Comparison of ENCODE assay signal across 8 cellular contexts in the genomic region with DNA sequence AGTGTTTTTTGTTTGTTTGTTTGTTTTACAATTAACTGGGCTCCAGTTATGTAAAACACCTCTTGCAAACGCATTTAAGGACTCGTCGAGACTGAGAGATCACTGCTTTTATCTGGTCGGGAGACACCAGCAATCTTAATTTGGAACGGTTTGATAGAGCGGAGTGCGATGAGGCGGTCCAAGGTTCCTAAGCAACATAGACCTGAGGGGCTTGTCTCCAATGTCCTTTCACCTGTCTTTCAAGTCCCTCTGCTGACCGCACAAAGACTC. TPM values are rescaled to one million over a fixed set of nuclear protein-coding genes. Genes with fewer than 3 reads are reported as not detected.
DNase-seq lines count a peak whose midpoint lies in the region; ATAC-seq and TF ChIP-seq lines count a peak whose summit lies in the region.

No MANE protein-coding gene starts in this region.

- H3K4me3 ChIP-seq in AG04450 (ENCODE audit: low read depth, low read length) (peak overlapping the region; percentile 94), HEK293 (ENCODE audit: low read depth, low read length) (peak overlapping the region; percentile 92), brain microvascular endothelial cell (ENCODE audit: low read depth, low read length) (peak overlapping the region; percentile 87), mucosa of rectum (ENCODE audit: low read length in 2 of 2) (peak overlapping the region; percentile 93 to 99)

- H3K27ac ChIP-seq in AG04450 (ENCODE audit: low read depth, low read length) (peak overlapping the region; percentile 87), HEK293 (ENCODE audit: extremely low read depth, low read depth, low read length) (peak overlapping the region; percentile 75), brain microvascular endothelial cell (peak overlapping the region; percentile 79), mucosa of rectum (ENCODE audit: low read depth in 2 of 2, low read length in 2 of 2) (peak overlapping the region; percentile 93 to 95)

- H3K36me3 ChIP-seq in HEK293 (ENCODE audit: control insufficient read depth in 2 of 2, insufficient read depth in 1 of 2, low read length in 2 of 2) (no peaks in the 10 kb centered on the region), brain microvascular endothelial cell (replicated peaks) (no peaks in the 10 kb centered on the region), mucosa of rectum (ENCODE audit: control insufficient read depth in 2 of 2, insufficient read depth in 2 of 2, low read length in 2 of 2) (no peaks in the 10 kb centered on the region)

- no peak for TF ChIP-seq CTCF in AG04450 (IDR thresholded peaks at IDR 0.05; ENCODE audit: low read depth, low read length)
- TF ChIP-seq CTCF in HEK293 (tag by site-specific recombination; IDR thresholded peaks at IDR 0.05) = no peak
- TF ChIP-seq CTCF in brain microvascular endothelial cell (IDR thresholded peaks at IDR 0.05; ENCODE audit: low read depth, low read length, missing control alignments) = no peak

- H3K9ac ChIP-seq in mucosa of rectum (ENCODE audit: low read depth in 1 of 2, low read length in 2 of 2) = peak overlapping the region; percentile 81 to 97

- POLR2A ChIA-PET in AG04450 (lab: Yijun Ruan, JAX) (interaction anchor here (0.5 to 1.2 kb wide), 5 partner anchors 10 to 975 kb away, joined by 3 to 4 read pairs (median 3); partner anchors contain the start of genes HADHA and HADHB), HEK293 (lab: Yijun Ruan, JAX) (interaction anchor here (0.9 to 2.2 kb wide), 15 partner anchors 9 to 302 kb away, joined by 3 to 20 read pairs (median 5); partner anchors contain the start of genes DRC1, HADHA and HADHB)

- H3K9me3 ChIP-seq in AG04450 (ENCODE audit: control insufficient read depth, insufficient read depth, low read length) = no peaks in the 10 kb centered on the region
- no peaks in the 10 kb centered on the region for H3K9me3 ChIP-seq in HEK293 (ENCODE audit: control insufficient read depth, insufficient read depth, low read depth, low read length)
- no peaks in the 10 kb centered on the region for H3K9me3 ChIP-seq in mucosa of rectum (ENCODE audit: control insufficient read depth in 2 of 2, low read length in 2 of 2)

- CTCF ChIA-PET in AG04450 (lab: Charles Lee) (interaction anchor here (2.7 kb wide), 1 partner anchor 14 kb away, joined by 12 read pairs; no protein-coding TSS in a partner anchor), HEK293 (lab: Yijun Ruan, JAX) (interaction anchor here (0.6 to 2.4 kb wide), 7 partner anchors 10 to 285 kb away, joined by 3 to 8 read pairs (median 4); no protein-coding TSS in a partner anchor)

- H3K27me3 ChIP-seq in AG04450 (ENCODE audit: control insufficient read depth, insufficient read depth, low read length) (no peaks in the 10 kb centered on the region), brain microvascular endothelial cell (replicated peaks) (no peaks in the 10 kb centered on the region), mucosa of rectum (ENCODE audit: control insufficient read depth in 2 of 2, insufficient read depth in 2 of 2, low read length in 2 of 2) (no peaks in the 10 kb centered on the region)

- no peak for ATAC-seq in GM19035 (IDR thresholded peaks at IDR 0.05; ENCODE audit: unreplicated experiment)

- H3K4me1 ChIP-seq in HEK293 (ENCODE audit: control insufficient read depth, insufficient read depth, low read length) (no peaks in the 10 kb centered on the region; the same call in 1 of the 2 replicates), mucosa of rectum (ENCODE audit: control insufficient read depth in 2 of 2, insufficient read depth in 2 of 2, low read length in 2 of 2) (peaks cover 16 to 22% of the 10 kb centered on the region in 2 donors)

- DNase-seq in AG04450 (ENCODE audit: low read depth, low spot score) (no peak), brain microvascular endothelial cell (no peak), superior temporal gyrus (ENCODE audit: extremely low spot score) (no peak), GOT3 (lab: John Stamatoyannopoulos, UW) (no peak), hypothalamus (lab: John Stamatoyannopoulos, UW) (no peak)

- in situ Hi-C loops in brain microvascular endothelial cell (cut with HindIII; ENCODE audit: low pct_ligation_motif_present, low sequenced_read_pairs) = no loop called here

TF ChIP-seq in HEK293, 187 proteins besides CTCF, POLR2A, EP300 and RAD21:
- TF ChIP-seq, protein P1, sequence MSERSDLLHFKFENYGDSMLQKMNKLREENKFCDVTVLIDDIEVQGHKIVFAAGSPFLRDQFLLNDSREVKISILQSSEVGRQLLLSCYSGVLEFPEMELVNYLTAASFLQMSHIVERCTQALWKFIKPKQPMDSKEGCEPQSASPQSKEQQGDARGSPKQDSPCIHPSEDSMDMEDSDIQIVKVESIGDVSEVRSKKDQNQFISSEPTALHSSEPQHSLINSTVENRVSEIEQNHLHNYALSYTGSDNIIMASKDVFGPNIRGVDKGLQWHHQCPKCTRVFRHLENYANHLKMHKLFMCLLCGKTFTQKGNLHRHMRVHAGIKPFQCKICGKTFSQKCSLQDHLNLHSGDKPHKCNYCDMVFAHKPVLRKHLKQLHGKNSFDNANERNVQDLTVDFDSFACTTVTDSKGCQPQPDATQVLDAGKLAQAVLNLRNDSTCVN (tag by site-specific recombination; optimal IDR thresholded peaks at IDR 0.05) = no peak
- TF ChIP-seq GFI1B (tag by site-specific recombination; IDR thresholded peaks at IDR 0.05) = no peak
- no peak for TF ChIP-seq OVOL3 (tag by site-specific recombination; IDR thresholded peaks at IDR 0.05)
- TF ChIP-seq ZNF140 (tag by site-specific recombination; IDR thresholded peaks at IDR 0.05) = no peak
- TF ChIP-seq ZNF529 (tag by site-specific recombination; IDR thresholded peaks at IDR 0.05; ENCODE audit: insufficient replicate concordance) = no peak
- no peak for TF ChIP-seq ZNF223 (tag by site-specific recombination; IDR thresholded peaks at IDR 0.05)
- TF ChIP-seq ZSCAN30 (tag by site-specific recombination; IDR thresholded peaks at IDR 0.05) = no peak
- TF ChIP-seq ZNF274 (IDR thresholded peaks at IDR 0.05; ENCODE audit: low read length) = no peak
- TF ChIP-seq ZNF274 (tag by site-specific recombination; IDR thresholded peaks at IDR 0.05; ENCODE audit: borderline replicate concordance) = no peak
- no peak for TF ChIP-seq BCL6B (tag by site-specific recombination; IDR thresholded peaks at IDR 0.05)
- no peak for TF ChIP-seq ZNF510 (tag by site-specific recombination; IDR thresholded peaks at IDR 0.05; ENCODE audit: insufficient replicate concordance)
- TF ChIP-seq ZFHX2 (tag by site-specific recombination; conservative IDR thresholded peaks at IDR 0.05) = no peak
- no peak for TF ChIP-seq ZIC2 (tag by site-specific recombination; IDR thresholded peaks at IDR 0.05)
- TF ChIP-seq, protein P2, sequence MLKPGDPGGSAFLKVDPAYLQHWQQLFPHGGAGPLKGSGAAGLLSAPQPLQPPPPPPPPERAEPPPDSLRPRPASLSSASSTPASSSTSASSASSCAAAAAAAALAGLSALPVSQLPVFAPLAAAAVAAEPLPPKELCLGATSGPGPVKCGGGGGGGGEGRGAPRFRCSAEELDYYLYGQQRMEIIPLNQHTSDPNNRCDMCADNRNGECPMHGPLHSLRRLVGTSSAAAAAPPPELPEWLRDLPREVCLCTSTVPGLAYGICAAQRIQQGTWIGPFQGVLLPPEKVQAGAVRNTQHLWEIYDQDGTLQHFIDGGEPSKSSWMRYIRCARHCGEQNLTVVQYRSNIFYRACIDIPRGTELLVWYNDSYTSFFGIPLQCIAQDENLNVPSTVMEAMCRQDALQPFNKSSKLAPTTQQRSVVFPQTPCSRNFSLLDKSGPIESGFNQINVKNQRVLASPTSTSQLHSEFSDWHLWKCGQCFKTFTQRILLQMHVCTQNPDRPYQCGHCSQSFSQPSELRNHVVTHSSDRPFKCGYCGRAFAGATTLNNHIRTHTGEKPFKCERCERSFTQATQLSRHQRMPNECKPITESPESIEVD (tag by site-specific recombination; IDR thresholded peaks at IDR 0.05) = no peak
- TF ChIP-seq ZNF623 (tag by site-specific recombination; IDR thresholded peaks at IDR 0.05) = no peak
- no peak for TF ChIP-seq ZNF426 (tag by site-specific recombination; IDR thresholded peaks at IDR 0.05)
- TF ChIP-seq BCL11A (tag by site-specific recombination; IDR thresholded peaks at IDR 0.05; ENCODE audit: low read depth) = no peak
- TF ChIP-seq ZNF416 (tag by site-specific recombination; IDR thresholded peaks at IDR 0.05) = no peak
- TF ChIP-seq FEZF1 (tag by site-specific recombination; IDR thresholded peaks at IDR 0.05) = no peak
- TF ChIP-seq ZNF133 (tag by site-specific recombination; IDR thresholded peaks at IDR 0.05) = no peak

RNA-seq across cellular contexts. Expression of gene SELENOI, which starts 0.7 kb away (rescaled TPM):
- 8.9 and 10.9 TPM in 2 replicates for polyA plus RNA-seq in AG04450 (2011; rRNA removed)
- polyA minus RNA-seq in AG04450 (2011; rRNA and poly(A)+ RNA removed) = 33.1 and 45.9 TPM in 2 replicates

RNA-seq across cellular contexts. Expression of gene ADGRF3, which starts 1.4 kb away (rescaled TPM):
- 0.02 TPM in 1 of 2 replicates, not detected in the other for polyA plus RNA-seq in AG04450 (2011; rRNA removed)
- polyA minus RNA-seq in AG04450 (2011; rRNA and poly(A)+ RNA removed) = not detected in 2 replicates

RNA-seq across cellular contexts. Expression of gene DRC1, which starts 56.5 kb away (rescaled TPM):
- 0.16 TPM in 1 of 2 replicates, not detected in the other for polyA plus RNA-seq in AG04450 (2011; rRNA removed)
- polyA minus RNA-seq in AG04450 (2011; rRNA and poly(A)+ RNA removed) = not detected in 2 replicates
